32 cellular contexts compared by ENCODE assay signal in genomic region chr5:64341340-64341739, GRCh38.
"Had no signal": no experiment of that assay in that cellular context is flagged by ENCODE, and none has a peak within 500 bp of the region (broad histone marks: within the 10 kb centered on the region; RNA-seq: fewer than 3 reads in every experiment).

No MANE protein-coding gene starts in this region.

- H3K27me3 ChIP-seq: ascending aorta had no signal

- DNase-seq: activated B cell treated with CpG ODN at 0.5 μM for 24 hours; activated CD4-positive, alpha-beta memory T cell treated with anti-CD3 and anti-CD28 coated beads for 36 hours; activated CD4-positive, alpha-beta T cell treated with anti-CD3 and anti-CD28 coated beads for 4 hours; activated CD4-positive, alpha-beta T cell treated with anti-CD3 and anti-CD28 coated beads, Interleukin-2, amount 10 ng/mL, durations not matched to agents 24 days and 14 days; activated CD4-positive, alpha-beta T cell treated with anti-CD3 and anti-CD28 coated beads, Interleukin-2, amount 50 U/mL, for 1 hour; activated CD4-positive, alpha-beta T cell treated with anti-CD3 and anti-CD28 coated beads, Interleukin-2, amount 50 U/mL, for 4 hours; activated CD4-positive, CD25-positive, alpha-beta regulatory T cell treated with anti-CD3 and anti-CD28 coated beads, Interleukin-2, amount 50 U/mL, for 72 hours; activated CD8-positive, alpha-beta memory T cell treated with anti-CD3 and anti-CD28 coated beads, Interleukin-2, amount 50 U/mL, for 48 hours; activated CD8-positive, alpha-beta T cell treated with anti-CD3 and anti-CD28 coated beads for 36 hours; activated effector memory CD4-positive, alpha-beta T cell treated with Interleukin-2 at 50 U/mL for 16 hours; activated gamma-delta T cell; activated naive CD4-positive, alpha-beta T cell treated with anti-CD3 and anti-CD28 coated beads, Interleukin-2, amount 10 ng/mL, durations not matched to agents 7 days and 5 days; activated naive CD4-positive, alpha-beta T cell treated with Interleukin-2 at 50 U/mL for 16 hours; activated naive CD8-positive, alpha-beta T cell treated with anti-CD3 and anti-CD28 coated beads, Interleukin-2, amount 10 ng/mL, durations not matched to agents 7 days and 5 days; activated naive CD8-positive, alpha-beta T cell treated with anti-CD3 and anti-CD28 coated beads, Interleukin-2, amount 50 U/mL, for 24 hours; activated T-cell treated with anti-CD3 and anti-CD28 coated beads, Interleukin-2, amount 50 U/mL, for 24 hours; activated T-cell treated with anti-CD3 and anti-CD28 coated beads, Interleukin-2, amount 50 U/mL, for 48 hours; amygdala; anterior cingulate cortex; central memory CD4-positive, alpha-beta T cell; T-helper 1 cell; T-helper 2 cell; T-helper 9 cell had no signal

- ATAC-seq: activated CD8-positive, alpha-beta T cell treated with anti-CD3 and anti-CD28 coated beads for 36 hours; activated naive CD8-positive, alpha-beta T cell treated with anti-CD3 and anti-CD28 coated beads, Interleukin-2, amount 50 U/mL, for 24 hours had no signal

- H3K36me3 Mint-ChIP-seq: activated CD4-positive, alpha-beta memory T cell treated with anti-CD3 and anti-CD28 coated beads for 36 hours; activated naive CD4-positive, alpha-beta T cell treated with anti-CD3 and anti-CD28 coated beads, Interleukin-2, amount 10 ng/mL, durations not matched to agents 7 days and 5 days; activated naive CD4-positive, alpha-beta T cell treated with anti-CD3 and anti-CD28 coated beads, Interleukin-2, amount 50 U/mL, for 24 hours; activated naive CD8-positive, alpha-beta T cell; activated naive CD8-positive, alpha-beta T cell treated with anti-CD3 and anti-CD28 coated beads, Interleukin-2, amount 10 ng/mL, durations not matched to agents 7 days and 5 days had no signal

- H3K27ac ChIP-seq: ascending aorta, VCaP had no signal

- H3K27me3 Mint-ChIP-seq: activated B cell treated with CpG ODN at 0.5 μM for 24 hours; activated CD4-positive, alpha-beta memory T cell treated with anti-CD3 and anti-CD28 coated beads for 36 hours; activated CD4-positive, alpha-beta T cell treated with anti-CD3 and anti-CD28 coated beads, Interleukin-2, amount 10 ng/mL, durations not matched to agents 24 days and 14 days; activated CD8-positive, alpha-beta T cell treated with anti-CD3 and anti-CD28 coated beads for 36 hours; activated naive CD4-positive, alpha-beta T cell treated with anti-CD3 and anti-CD28 coated beads, Interleukin-2, amount 10 ng/mL, durations not matched to agents 7 days and 5 days; activated naive CD4-positive, alpha-beta T cell treated with anti-CD3 and anti-CD28 coated beads, Interleukin-2, amount 50 U/mL, for 24 hours; activated naive CD8-positive, alpha-beta T cell; activated naive CD8-positive, alpha-beta T cell treated with anti-CD3 and anti-CD28 coated beads, Interleukin-2, amount 10 ng/mL, durations not matched to agents 7 days and 5 days; activated naive CD8-positive, alpha-beta T cell treated with anti-CD3 and anti-CD28 coated beads, Interleukin-2, amount 50 U/mL, for 24 hours; activated T-cell treated with anti-CD3 and anti-CD28 coated beads, Interleukin-2, amount 50 U/mL, for 24 hours; brain had no signal

- H3K36me3 ChIP-seq: ascending aorta had no signal

- H3K4me3 Mint-ChIP-seq: activated B cell treated with CpG ODN at 0.5 μM for 24 hours; activated CD4-positive, alpha-beta memory T cell treated with anti-CD3 and anti-CD28 coated beads for 36 hours; activated CD4-positive, alpha-beta T cell treated with anti-CD3 and anti-CD28 coated beads, Interleukin-2, amount 10 ng/mL, durations not matched to agents 24 days and 14 days; activated CD8-positive, alpha-beta T cell treated with anti-CD3 and anti-CD28 coated beads for 36 hours; activated naive CD4-positive, alpha-beta T cell treated with anti-CD3 and anti-CD28 coated beads, Interleukin-2, amount 10 ng/mL, durations not matched to agents 7 days and 5 days; activated naive CD4-positive, alpha-beta T cell treated with anti-CD3 and anti-CD28 coated beads, Interleukin-2, amount 50 U/mL, for 24 hours; activated naive CD8-positive, alpha-beta T cell; activated naive CD8-positive, alpha-beta T cell treated with anti-CD3 and anti-CD28 coated beads, Interleukin-2, amount 10 ng/mL, durations not matched to agents 7 days and 5 days; activated naive CD8-positive, alpha-beta T cell treated with anti-CD3 and anti-CD28 coated beads, Interleukin-2, amount 50 U/mL, for 24 hours; activated T-cell treated with anti-CD3 and anti-CD28 coated beads, Interleukin-2, amount 50 U/mL, for 24 hours; brain; T-helper 1 cell treated with Interleukin-12 subunit alpha and Interleukin-12 subunit beta and Interleukin-4 antibody, amounts not matched to agents 30 μg/mL and 1 μg/mL, for 36 hours; T-helper 2 cell treated with Interferon-gamma antibody and Interleukin-4, amounts not matched to agents 5 μg/mL and 100 μg/mL, for 36 hours had no signal

- H3K4me3 ChIP-seq: ascending aorta had no signal

- H3K9me3 Mint-ChIP-seq: activated B cell treated with CpG ODN at 0.5 μM for 24 hours; activated CD4-positive, alpha-beta T cell treated with anti-CD3 and anti-CD28 coated beads, Interleukin-2, amount 10 ng/mL, durations not matched to agents 24 days and 14 days; activated naive CD8-positive, alpha-beta T cell treated with anti-CD3 and anti-CD28 coated beads, Interleukin-2, amount 10 ng/mL, durations not matched to agents 7 days and 5 days had no signal

- H3K27ac Mint-ChIP-seq: activated B cell treated with CpG ODN at 0.5 μM for 24 hours; activated CD4-positive, alpha-beta memory T cell treated with anti-CD3 and anti-CD28 coated beads for 36 hours; activated CD4-positive, alpha-beta T cell treated with anti-CD3 and anti-CD28 coated beads, Interleukin-2, amount 10 ng/mL, durations not matched to agents 24 days and 14 days; activated CD8-positive, alpha-beta T cell treated with anti-CD3 and anti-CD28 coated beads for 36 hours; activated naive CD4-positive, alpha-beta T cell treated with anti-CD3 and anti-CD28 coated beads, Interleukin-2, amount 10 ng/mL, durations not matched to agents 7 days and 5 days; activated naive CD4-positive, alpha-beta T cell treated with anti-CD3 and anti-CD28 coated beads, Interleukin-2, amount 50 U/mL, for 24 hours; activated naive CD8-positive, alpha-beta T cell; activated naive CD8-positive, alpha-beta T cell treated with anti-CD3 and anti-CD28 coated beads, Interleukin-2, amount 10 ng/mL, durations not matched to agents 7 days and 5 days; activated naive CD8-positive, alpha-beta T cell treated with anti-CD3 and anti-CD28 coated beads, Interleukin-2, amount 50 U/mL, for 24 hours; activated T-cell treated with anti-CD3 and anti-CD28 coated beads, Interleukin-2, amount 50 U/mL, for 24 hours; activated T-helper 2 cell treated with anti-CD3 and anti-CD28 coated beads, Interferon-gamma antibody, Interleukin-2, Interleukin-4, amounts not matched to agents 10 μg/mL and 5 μg/mL and 100 μg/mL, durations not matched to agents 14 hours and 24 hours and 36 hours; brain; T-helper 1 cell treated with Interleukin-12 subunit alpha and Interleukin-12 subunit beta and Interleukin-4 antibody, amounts not matched to agents 30 μg/mL and 1 μg/mL, for 36 hours; T-helper 2 cell treated with Interferon-gamma antibody and Interleukin-4, amounts not matched to agents 5 μg/mL and 100 μg/mL, for 36 hours had no signal

- FAIRE-seq: TTC549 had no signal

- H3K4me1 Mint-ChIP-seq: activated B cell treated with CpG ODN at 0.5 μM for 24 hours; activated CD4-positive, alpha-beta T cell treated with anti-CD3 and anti-CD28 coated beads, Interleukin-2, amount 10 ng/mL, durations not matched to agents 24 days and 14 days; activated naive CD4-positive, alpha-beta T cell treated with anti-CD3 and anti-CD28 coated beads, Interleukin-2, amount 10 ng/mL, durations not matched to agents 7 days and 5 days; activated naive CD4-positive, alpha-beta T cell treated with anti-CD3 and anti-CD28 coated beads, Interleukin-2, amount 50 U/mL, for 24 hours; activated naive CD8-positive, alpha-beta T cell treated with anti-CD3 and anti-CD28 coated beads, Interleukin-2, amount 10 ng/mL, durations not matched to agents 7 days and 5 days; activated naive CD8-positive, alpha-beta T cell treated with anti-CD3 and anti-CD28 coated beads, Interleukin-2, amount 50 U/mL, for 24 hours; brain had no signal
